11 cellular contexts compared by ENCODE assay signal in the genomic region with DNA sequence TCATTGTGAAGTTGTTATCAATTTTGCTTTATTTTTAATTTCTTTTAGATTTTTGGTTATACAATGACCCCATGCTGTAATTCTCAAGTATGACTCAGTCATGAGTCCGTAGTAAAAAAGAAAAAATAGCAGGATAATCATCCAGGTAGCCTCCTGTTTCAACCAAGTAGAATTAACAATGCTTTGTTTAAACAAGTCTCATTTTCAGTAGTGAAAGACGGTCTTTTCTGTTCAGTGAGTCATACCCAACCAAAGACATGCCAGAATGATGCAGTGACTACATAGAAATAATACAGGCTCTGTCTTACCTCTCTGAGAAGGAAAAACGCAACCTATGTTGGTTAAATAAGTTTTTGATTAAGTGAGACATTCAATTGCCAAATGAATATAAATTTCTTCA.
DNase-seq lines count a peak whose midpoint lies in the region; ATAC-seq and TF ChIP-seq lines count a peak whose summit lies in the region.
"Had no signal": no experiment of that assay in that cellular context is flagged by ENCODE, and none has a peak within 500 bp of the region (broad histone marks: within the 10 kb centered on the region; RNA-seq: fewer than 3 reads in every experiment).

No MANE protein-coding gene starts in this region.

- no peak overlapping the region for H3K27ac Mint-ChIP-seq in stimulated activated naive B cell treated with anti-CD40 and anti-IgM and Interleukin-4, amounts not matched to agents 10 μg/mL and 1 μg/mL and 100 μg/mL, for 72 hours
- H3K27ac Mint-ChIP-seq in activated CD4-positive, alpha-beta memory T cell treated with anti-CD3 and anti-CD28 coated beads, Interleukin-2, amount 10 ng/mL, durations not matched to agents 7 days and 5 days = no peak overlapping the region
- H3K27ac Mint-ChIP-seq: activated CD8-positive, alpha-beta T cell treated with anti-CD3 and anti-CD28 coated beads for 36 hours had no signal

- WGBS in liver = 40% methylated on average over 3 of the region's 3 CpGs

- DNase-seq in LoVo (ENCODE audit: low spot score) (peak; percentile 78), SKM-1 treated with dmso at 0.1 percent for 144 hours (lab: John Stamatoyannopoulos, UW; ENCODE audit: unreplicated experiment) (no peak), SHP77 treated with DMSO at 0.1 percent for 48 hours (lab: John Stamatoyannopoulos, UW) (no peak)
- no peak for DNase-seq in stimulated activated naive B cell treated with anti-CD40 and anti-IgM and Interleukin-4, amounts not matched to agents 10 μg/mL and 1 μg/mL and 100 μg/mL, for 72 hours
- DNase-seq in activated CD4-positive, alpha-beta memory T cell treated with anti-CD3 and anti-CD28 coated beads, Interleukin-2, amount 10 ng/mL, durations not matched to agents 7 days and 5 days = no peak
- DNase-seq: activated CD8-positive, alpha-beta T cell treated with anti-CD3 and anti-CD28 coated beads for 36 hours; left cardiac atrium had no signal

- no peak overlapping the region for H3K4me3 ChIP-seq in liver (ENCODE audit: low read depth in 1 of 3, low read length in 3 of 3)
- H3K4me3 ChIP-seq: thoracic aorta had no signal

- peaks cover 0 to 4% of the 10 kb centered on the region in 2 donors for H3K9me3 Mint-ChIP-seq in stimulated activated naive B cell treated with anti-CD40 and anti-IgM and Interleukin-4, amounts not matched to agents 10 μg/mL and 1 μg/mL and 100 μg/mL, for 72 hours
- peaks cover 2% of the 10 kb centered on the region for H3K9me3 Mint-ChIP-seq in activated CD4-positive, alpha-beta memory T cell treated with anti-CD3 and anti-CD28 coated beads, Interleukin-2, amount 10 ng/mL, durations not matched to agents 7 days and 5 days

- no peaks in the 10 kb centered on the region for H3K4me1 Mint-ChIP-seq in stimulated activated naive B cell treated with anti-CD40 and anti-IgM and Interleukin-4, amounts not matched to agents 10 μg/mL and 1 μg/mL and 100 μg/mL, for 72 hours
- no peaks in the 10 kb centered on the region for H3K4me1 Mint-ChIP-seq in activated CD4-positive, alpha-beta memory T cell treated with anti-CD3 and anti-CD28 coated beads, Interleukin-2, amount 10 ng/mL, durations not matched to agents 7 days and 5 days

- CTCF ChIA-PET in activated CD4-positive, alpha-beta memory T cell treated with anti-CD3 and anti-CD28 coated beads, Interleukin-2, amount 10 ng/mL, durations not matched to agents 7 days and 5 days (lab: Charles Lee) = no interaction called here

- no peak for TF ChIP-seq CTCF in liver (IDR thresholded peaks at IDR 0.05; ENCODE audit: low read depth, low read length, missing input control)

- H3K36me3 Mint-ChIP-seq in stimulated activated naive B cell treated with anti-CD40 and anti-IgM and Interleukin-4, amounts not matched to agents 10 μg/mL and 1 μg/mL and 100 μg/mL, for 72 hours = no peaks in the 10 kb centered on the region
- no peaks in the 10 kb centered on the region for H3K36me3 Mint-ChIP-seq in activated CD4-positive, alpha-beta memory T cell treated with anti-CD3 and anti-CD28 coated beads, Interleukin-2, amount 10 ng/mL, durations not matched to agents 7 days and 5 days (ENCODE audit: low read depth)

- no peaks in the 10 kb centered on the region for H3K27me3 Mint-ChIP-seq in stimulated activated naive B cell treated with anti-CD40 and anti-IgM and Interleukin-4, amounts not matched to agents 10 μg/mL and 1 μg/mL and 100 μg/mL, for 72 hours
- H3K27me3 Mint-ChIP-seq in activated CD4-positive, alpha-beta memory T cell treated with anti-CD3 and anti-CD28 coated beads, Interleukin-2, amount 10 ng/mL, durations not matched to agents 7 days and 5 days = no peaks in the 10 kb centered on the region
- H3K27me3 Mint-ChIP-seq: activated CD8-positive, alpha-beta T cell treated with anti-CD3 and anti-CD28 coated beads for 36 hours had no signal

- no peak for TF ChIP-seq RAD21 in liver (IDR thresholded peaks at IDR 0.05)

- peaks cover 5 to 54% (median 41%) of the 10 kb centered on the region in 4 donors for H3K4me1 ChIP-seq in liver (ENCODE audit: control insufficient read depth in 4 of 4, insufficient read depth in 4 of 4, low read length in 3 of 4)

- H3K9me3 ChIP-seq in liver (ENCODE audit: control insufficient read depth in 4 of 4, low read length in 3 of 4) = no peaks in the 10 kb centered on the region
- H3K9me3 ChIP-seq: thoracic aorta had no signal

- H3K27me3 ChIP-seq in liver (ENCODE audit: control insufficient read depth in 4 of 4, insufficient read depth in 4 of 4, low read length in 3 of 4) = no peaks in the 10 kb centered on the region

- peak overlapping the region; percentile 50 to 52 for H3K27ac ChIP-seq in liver (ENCODE audit: low read depth in 1 of 2, low read length in 2 of 2)
- H3K27ac ChIP-seq: thoracic aorta had no signal

- H3K4me3 Mint-ChIP-seq in stimulated activated naive B cell treated with anti-CD40 and anti-IgM and Interleukin-4, amounts not matched to agents 10 μg/mL and 1 μg/mL and 100 μg/mL, for 72 hours = no peak overlapping the region
- H3K4me3 Mint-ChIP-seq in activated CD4-positive, alpha-beta memory T cell treated with anti-CD3 and anti-CD28 coated beads, Interleukin-2, amount 10 ng/mL, durations not matched to agents 7 days and 5 days = no peak overlapping the region
- H3K4me3 Mint-ChIP-seq: activated CD8-positive, alpha-beta T cell treated with anti-CD3 and anti-CD28 coated beads for 36 hours had no signal

- ATAC-seq in GM18520 (IDR thresholded peaks at IDR 0.05; ENCODE audit: unreplicated experiment) (peak; percentile 82), HG02642 (IDR thresholded peaks at IDR 0.05; ENCODE audit: poor library complexity, unreplicated experiment) (peak; percentile 68)
- ATAC-seq in stimulated activated naive B cell treated with anti-CD40 and anti-IgM and Interleukin-4, amounts not matched to agents 10 μg/mL and 1 μg/mL and 100 μg/mL, for 72 hours (replicated peaks) = no peak
- ATAC-seq: activated CD8-positive, alpha-beta T cell treated with anti-CD3 and anti-CD28 coated beads for 36 hours; left cardiac atrium had no signal

- H3K9ac ChIP-seq in liver (ENCODE audit: low read depth in 1 of 2, low read length in 2 of 2) = peak overlapping the region in 1 of 2 donors; percentile 41

- no peaks in the 10 kb centered on the region for H3K36me3 ChIP-seq in liver (ENCODE audit: control insufficient read depth in 4 of 4, insufficient read depth in 3 of 4, low read depth in 1 of 4, low read length in 3 of 4)
- H3K36me3 ChIP-seq: thoracic aorta had no signal

- POLR2A ChIA-PET in activated CD4-positive, alpha-beta memory T cell treated with anti-CD3 and anti-CD28 coated beads, Interleukin-2, amount 10 ng/mL, durations not matched to agents 7 days and 5 days (lab: Charles Lee) = no interaction called here

TF ChIP-seq in liver, 16 proteins besides CTCF, POLR2A, EP300 and RAD21:
- peak in 1 of 2 donors; percentile 15 for TF ChIP-seq JUND (IDR thresholded peaks at IDR 0.05)
- TF ChIP-seq, protein P1, sequence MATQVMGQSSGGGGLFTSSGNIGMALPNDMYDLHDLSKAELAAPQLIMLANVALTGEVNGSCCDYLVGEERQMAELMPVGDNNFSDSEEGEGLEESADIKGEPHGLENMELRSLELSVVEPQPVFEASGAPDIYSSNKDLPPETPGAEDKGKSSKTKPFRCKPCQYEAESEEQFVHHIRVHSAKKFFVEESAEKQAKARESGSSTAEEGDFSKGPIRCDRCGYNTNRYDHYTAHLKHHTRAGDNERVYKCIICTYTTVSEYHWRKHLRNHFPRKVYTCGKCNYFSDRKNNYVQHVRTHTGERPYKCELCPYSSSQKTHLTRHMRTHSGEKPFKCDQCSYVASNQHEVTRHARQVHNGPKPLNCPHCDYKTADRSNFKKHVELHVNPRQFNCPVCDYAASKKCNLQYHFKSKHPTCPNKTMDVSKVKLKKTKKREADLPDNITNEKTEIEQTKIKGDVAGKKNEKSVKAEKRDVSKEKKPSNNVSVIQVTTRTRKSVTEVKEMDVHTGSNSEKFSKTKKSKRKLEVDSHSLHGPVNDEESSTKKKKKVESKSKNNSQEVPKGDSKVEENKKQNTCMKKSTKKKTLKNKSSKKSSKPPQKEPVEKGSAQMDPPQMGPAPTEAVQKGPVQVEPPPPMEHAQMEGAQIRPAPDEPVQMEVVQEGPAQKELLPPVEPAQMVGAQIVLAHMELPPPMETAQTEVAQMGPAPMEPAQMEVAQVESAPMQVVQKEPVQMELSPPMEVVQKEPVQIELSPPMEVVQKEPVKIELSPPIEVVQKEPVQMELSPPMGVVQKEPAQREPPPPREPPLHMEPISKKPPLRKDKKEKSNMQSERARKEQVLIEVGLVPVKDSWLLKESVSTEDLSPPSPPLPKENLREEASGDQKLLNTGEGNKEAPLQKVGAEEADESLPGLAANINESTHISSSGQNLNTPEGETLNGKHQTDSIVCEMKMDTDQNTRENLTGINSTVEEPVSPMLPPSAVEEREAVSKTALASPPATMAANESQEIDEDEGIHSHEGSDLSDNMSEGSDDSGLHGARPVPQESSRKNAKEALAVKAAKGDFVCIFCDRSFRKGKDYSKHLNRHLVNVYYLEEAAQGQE (IDR thresholded peaks at IDR 0.05) = no peak

Comparison
In these comparisons a context has a peak if more than half of its experiments do, and no peak if none do; other contexts are left out.
1. ATAC-seq: peak in GM18520 (single experiment) and HG02642 (single experiment); none in stimulated activated naive B cell treated with anti-CD40 and anti-IgM and Interleukin-4, amounts not matched to agents 10 μg/mL and 1 μg/mL and 100 μg/mL, for 72 hours (0 of 2).